Comparison of ENCODE assay signal across 15 cellular contexts in the genomic region with DNA sequence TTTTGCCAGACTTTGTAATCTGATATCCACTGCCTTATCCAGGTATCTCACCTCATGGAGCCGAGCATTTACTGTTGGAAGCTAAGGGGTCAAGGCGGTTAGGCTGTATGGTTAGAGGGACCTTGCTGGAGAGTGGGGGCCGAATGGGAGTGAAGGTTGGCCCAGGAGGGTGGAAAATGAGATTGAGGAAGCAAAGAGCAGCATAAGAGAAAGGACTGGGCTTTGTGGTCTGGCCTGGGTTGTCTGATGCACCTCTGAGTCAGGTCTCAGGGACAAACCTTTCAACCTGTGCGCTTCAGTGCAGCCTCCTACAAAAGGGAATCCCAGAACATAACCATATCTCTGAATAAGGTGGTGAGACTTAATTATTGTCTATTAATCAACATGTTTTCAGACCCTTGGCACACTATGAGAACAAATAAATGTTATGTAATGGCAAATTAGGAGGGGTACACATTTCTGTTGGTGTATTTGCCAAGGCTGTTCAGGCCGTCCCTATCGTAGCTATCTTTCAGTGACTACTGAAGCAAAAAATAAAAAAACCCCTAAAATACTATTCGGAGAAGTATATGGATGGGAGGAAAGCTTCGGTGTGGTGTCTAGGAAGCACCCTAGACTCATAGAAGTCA. TPM values are rescaled to one million over a fixed set of nuclear protein-coding genes. Genes with fewer than 3 reads are reported as not detected.
A peak's percentile ranks its signal among the peaks of the same experiment; 100 is the strongest.
DNase-seq lines count a peak whose midpoint lies in the region; ATAC-seq, FAIRE-seq and TF ChIP-seq lines count a peak whose summit lies in the region.
"Had no signal": no experiment of that assay in that cellular context is flagged by ENCODE, and none has a peak within 500 bp of the region (broad histone marks: within the 10 kb centered on the region; RNA-seq: fewer than 3 reads in every experiment).

No MANE protein-coding gene starts in this region.

- H3K4me3 ChIP-seq in neutrophil (ENCODE audit: low read depth in 1 of 2, low read length in 1 of 2), result no peak overlapping the region
- H3K4me3 ChIP-seq in aorta (ENCODE audit: low read length in 2 of 2), result no peak overlapping the region
- H3K4me3 ChIP-seq: SJSA1 had no signal

- H3K9me3 ChIP-seq in neutrophil (no peaks in the 10 kb centered on the region), aorta (ENCODE audit: control insufficient read depth, low read length) (no peaks in the 10 kb centered on the region)
- H3K9me3 ChIP-seq: SJSA1 had no signal

- TF ChIP-seq CTCF in activated B cell treated with CpG ODN at 0.5 μM for 24 hours (IDR thresholded peaks at IDR 0.05) (no peak), neutrophil (IDR thresholded peaks at IDR 0.05) (no peak)

- ATAC-seq in activated T-cell treated with anti-CD3 and anti-CD28 coated beads, Interleukin-2, amount 50 U/mL, for 72 hours (replicated peaks in 1 of 2), result no peak
- ATAC-seq in activated B cell treated with CpG ODN at 0.5 μM for 24 hours (ENCODE audit: low read depth) (no peak), aorta (ENCODE audit: low FRiP score) (no peak), HG02763 (IDR thresholded peaks at IDR 0.05; ENCODE audit: unreplicated experiment) (no peak)

- 92 to 93% methylated on average over 8 of the region's 8 CpGs for WGBS in aorta, 2 donors

- H3K4me1 ChIP-seq in neutrophil (ENCODE audit: control insufficient read depth in 1 of 2, insufficient read depth in 1 of 2, low read depth in 1 of 2, low read length in 1 of 2) (peaks cover 16 to 22% of the 10 kb centered on the region in 2 experiments), aorta (ENCODE audit: control insufficient read depth in 1 of 2, insufficient read depth in 2 of 2, low read length in 2 of 2) (peaks cover 0 to 3% of the 10 kb centered on the region in 2 donors)

- H3K36me3 ChIP-seq in neutrophil (no peaks in the 10 kb centered on the region), aorta (ENCODE audit: control insufficient read depth in 1 of 2, insufficient read depth in 2 of 2, low read length in 1 of 2) (no peaks in the 10 kb centered on the region)

- DNase-seq in activated T-cell treated with anti-CD3 and anti-CD28 coated beads, Interleukin-2, amount 50 U/mL, for 72 hours, result peak in 1 of 2 donors; percentile 33
- no peak for DNase-seq in activated T-cell treated with anti-CD3 and anti-CD28 coated beads, Interleukin-2, amount 50 U/mL, for 1 hour
- DNase-seq in GM18507 (ENCODE audit: extremely low spot score, insufficient read length, low read depth) (no peak), activated B cell treated with CpG ODN at 0.5 μM for 24 hours (no peak), aorta (no peak)
- DNase-seq in central memory CD4-positive, alpha-beta T cell, result no peak
- DNase-seq: GOT3; NCI-H1694 treated with DMSO at 0.1 percent for 48 hours; NK-92 treated with Interleukin-12 subunit alpha and Interleukin-12 subunit beta, amount 100 ng/mL, for 24 hours; stimulated activated CD4-positive, alpha-beta T cell treated with anti-CD3 and anti-CD28 coated beads, Interleukin-4, amount 100 ng/mL, for 24 hours had no signal

- H3K27ac ChIP-seq in neutrophil (peak overlapping the region; percentile 29), aorta (ENCODE audit: low read depth in 1 of 2, low read length in 2 of 2) (no peak overlapping the region)
- H3K27ac ChIP-seq: SJSA1, VCaP had no signal

- H3K36me3 Mint-ChIP-seq in activated T-cell treated with anti-CD3 and anti-CD28 coated beads, Interleukin-2, amount 50 U/mL, for 72 hours (ENCODE audit: insufficient read depth in 2 of 2), result peaks cover 10 to 11% of the 10 kb centered on the region in 2 donors
- peaks cover 24% of the 10 kb centered on the region for H3K36me3 Mint-ChIP-seq in activated B cell treated with CpG ODN at 0.5 μM for 24 hours (ENCODE audit: low read depth)

- no peaks in the 10 kb centered on the region for H3K9me3 Mint-ChIP-seq in activated T-cell treated with anti-CD3 and anti-CD28 coated beads, Interleukin-2, amount 50 U/mL, for 72 hours
- H3K9me3 Mint-ChIP-seq in activated B cell treated with CpG ODN at 0.5 μM for 24 hours, result no peaks in the 10 kb centered on the region

- peak overlapping the region; percentile 4 for H3K27ac Mint-ChIP-seq in activated T-cell treated with anti-CD3 and anti-CD28 coated beads, Interleukin-2, amount 50 U/mL, for 72 hours
- peak overlapping the region; percentile 84 for H3K27ac Mint-ChIP-seq in activated B cell treated with CpG ODN at 0.5 μM for 24 hours

- CTCF ChIA-PET in activated B cell treated with CpG ODN at 0.5 μM for 24 hours (lab: Charles Lee), result interaction anchor here (0.9 kb wide), 1 partner anchor 303 kb away, joined by 3 read pairs; no protein-coding TSS in a partner anchor

- POLR2A ChIA-PET in activated B cell treated with CpG ODN at 0.5 μM for 24 hours (lab: Charles Lee), result no interaction called here

- intact Hi-C loops in activated B cell treated with CpG ODN at 0.5 μM for 24 hours (cut with micrococcal nuclease), result loop anchor here (2.0 to 10.0 kb wide), 3 partner anchors 13 to 361 kb away; no protein-coding TSS in a partner anchor
- intact Hi-C loops in aorta (cut with DNase I), result no loop called here

- H3K4me1 Mint-ChIP-seq in activated T-cell treated with anti-CD3 and anti-CD28 coated beads, Interleukin-2, amount 50 U/mL, for 72 hours (ENCODE audit: low read depth), result peaks cover 59% of the 10 kb centered on the region
- H3K4me1 Mint-ChIP-seq in activated B cell treated with CpG ODN at 0.5 μM for 24 hours, result peaks cover 73% of the 10 kb centered on the region

- H3K27me3 ChIP-seq in neutrophil (peaks cover 22% of the 10 kb centered on the region), aorta (ENCODE audit: control insufficient read depth in 1 of 2, insufficient read depth in 2 of 2, low read length in 1 of 2) (no peaks in the 10 kb centered on the region)
- H3K27me3 ChIP-seq: SJSA1 had no signal

- H3K4me3 Mint-ChIP-seq in activated T-cell treated with anti-CD3 and anti-CD28 coated beads, Interleukin-2, amount 50 U/mL, for 72 hours, result peak overlapping the region in 1 of 2 donors; percentile 15
- peak overlapping the region; percentile 52 for H3K4me3 Mint-ChIP-seq in activated B cell treated with CpG ODN at 0.5 μM for 24 hours

- H3K27me3 Mint-ChIP-seq in activated T-cell treated with anti-CD3 and anti-CD28 coated beads, Interleukin-2, amount 50 U/mL, for 72 hours (ENCODE audit: low read depth), result peaks cover 10% of the 10 kb centered on the region
- no peaks in the 10 kb centered on the region for H3K27me3 Mint-ChIP-seq in activated B cell treated with CpG ODN at 0.5 μM for 24 hours

- peak; percentile 56 for FAIRE-seq in GM18507 (lab: Jason Lieb, UNC)
- FAIRE-seq: G401.6 had no signal

RNA-seq across cellular contexts. Expression of a gene that starts 4.2 kb away (rescaled TPM):
- 10 to 100 TPM; 19.9 to 25.3 TPM for total RNA-seq in activated T-cell treated with anti-CD3 and anti-CD28 coated beads, Interleukin-2, amount 50 U/mL, for 72 hours
- total RNA-seq in activated B cell treated with CpG ODN at 0.5 μM for 24 hours (51.7 and 58.8 TPM in 2 replicates), aorta (10 to 100 TPM; 10.9 to 19.0 TPM)
- 1 to 10 TPM; 1.9 to 4.4 TPM for polyA plus RNA-seq in aorta
